In genomic region chr2:110675679-110676078, GRCh38 we compare ENCODE assay signal across 16 cellular contexts. TPM values are rescaled to one million over a fixed set of nuclear protein-coding genes. Genes with fewer than 3 reads are reported as not detected.
DNase-seq lines count a peak whose midpoint lies in the region; ATAC-seq and TF ChIP-seq lines count a peak whose summit lies in the region.
"Had no signal": no experiment of that assay in that cellular context is flagged by ENCODE, and none has a peak within 500 bp of the region (broad histone marks: within the 10 kb centered on the region; RNA-seq: fewer than 3 reads in every experiment).

No MANE protein-coding gene starts in this region.

- no peak overlapping the region for H3K9ac ChIP-seq in SK-N-SH
- H3K9ac ChIP-seq in H9 (ENCODE audit: extremely low read depth, insufficient read length, low read length) = no peak overlapping the region

- no peak overlapping the region for H2BK120ac ChIP-seq in H9 (ENCODE audit: low read depth, low read length, poor library complexity, severe bottlenecking)

- CTCF ChIA-PET in SK-N-SH (lab: Yijun Ruan, JAX) = interaction anchor here (1.4 kb wide), 1 partner anchor 80 kb away, joined by 5 read pairs; no protein-coding TSS in a partner anchor
- CTCF ChIA-PET in WTC11 (lab: Charles Lee) = interaction anchor here (2.2 kb wide), 1 partner anchor 79 kb away, joined by 16 read pairs; no protein-coding TSS in a partner anchor

- H4K5ac ChIP-seq in H9 (ENCODE audit: insufficient read length, low read depth, low read length) = no peak overlapping the region

- H3K79me1 ChIP-seq in H9 (ENCODE audit: insufficient read depth, low read depth, low read length, poor library complexity, severe bottlenecking) = peaks cover 15% of the 10 kb centered on the region

- H3K27me3 Mint-ChIP-seq in H9 (ENCODE audit: low read depth) = peaks cover 1% of the 10 kb centered on the region; the same call in 1 of the 2 replicates
- H3K27me3 Mint-ChIP-seq in WTC11 (ENCODE audit: low read depth) = peaks cover 21% of the 10 kb centered on the region
- peaks cover 4% of the 10 kb centered on the region for H3K27me3 Mint-ChIP-seq in nephron (ENCODE audit: low read depth)

- POLR2A ChIA-PET in SK-N-SH (lab: Yijun Ruan, JAX) (no interaction called here), WTC11 (lab: Charles Lee) (no interaction called here)

- H3K27me3 ChIP-seq in SK-N-SH (ENCODE audit: insufficient read depth) = no peaks in the 10 kb centered on the region
- no peaks in the 10 kb centered on the region for H3K27me3 ChIP-seq in H9 (ENCODE audit: insufficient read depth, low read length)

- no peak overlapping the region for H3K14ac ChIP-seq in H9 (ENCODE audit: insufficient read depth, low read length)

- H3K4ac ChIP-seq in H9 (ENCODE audit: low read depth, low read length) = no peak overlapping the region

- no peak overlapping the region for H3T11ph ChIP-seq in H9 (ENCODE audit: low read length)

- 92% methylated on average over 6 of the region's 6 CpGs for WGBS in SK-N-SH (ENCODE audit: low lambda C conversion rate)
- WGBS in H9 (ENCODE audit: extremely low coverage, insufficient read length, low lambda C conversion rate) = no CpG with 5 or more reads among the region's 6 CpGs

- H2AFZ ChIP-seq in SK-N-SH (ENCODE audit: low read depth) = peak overlapping the region; percentile 78; the same call in 1 of the 2 replicates
- no peak overlapping the region for H2AFZ ChIP-seq in H9 (ENCODE audit: low read length)

- H4K20me1 ChIP-seq in SK-N-SH (ENCODE audit: insufficient read depth) (no peaks in the 10 kb centered on the region; the same call in 1 of the 2 replicates), H9 (ENCODE audit: control insufficient read depth, insufficient read depth, insufficient read length) (no peaks in the 10 kb centered on the region)

- peak overlapping the region in 2 of 3 experiments; percentile 33 to 76; a peak in 2 of 7 replicates for H3K27ac Mint-ChIP-seq in H9
- H3K27ac Mint-ChIP-seq in WTC11 = no peak overlapping the region; the same call in 1 of the 2 replicates
- no peak overlapping the region for H3K27ac Mint-ChIP-seq in nephron

- H2BK5ac ChIP-seq in H9 (ENCODE audit: insufficient read length, low read length) = no peak overlapping the region

- H3K4me2 ChIP-seq in SK-N-SH (no peak overlapping the region; the same call in 1 of the 2 replicates), H9 (ENCODE audit: insufficient read depth, insufficient read length, low read length) (peak overlapping the region; percentile 14)

- no peak overlapping the region for H3K23ac ChIP-seq in H9 (ENCODE audit: insufficient read length, low read depth, low read length)

- H3K18ac ChIP-seq in H9 (ENCODE audit: insufficient read length, low read depth, low read length) = no peak overlapping the region

- H3K4me1 ChIP-seq in SK-N-SH (ENCODE audit: control insufficient read depth in 1 of 2, insufficient read depth in 2 of 2, low read depth in 1 of 2, low read length in 1 of 2) (peaks cover 6 to 16% of the 10 kb centered on the region in 2 experiments), H9 (ENCODE audit: insufficient read depth, low read length) (peaks cover 5% of the 10 kb centered on the region; the same call in 1 of the 2 replicates)

- H3K4me3 Mint-ChIP-seq in H9 (peak overlapping the region; percentile 52 to 76; a peak in 4 of 5 replicates), WTC11 (peak overlapping the region; percentile 69), nephron (peak overlapping the region; percentile 21 to 85 (median 84))

- H3K9me3 Mint-ChIP-seq in H9 (peaks cover 0 to 1% of the 10 kb centered on the region in 2 experiments; a peak in 2 of 5 replicates), WTC11 (no peaks in the 10 kb centered on the region), nephron (no peaks in the 10 kb centered on the region)

- no peak overlapping the region for H3K56ac ChIP-seq in H9 (ENCODE audit: insufficient read length, low read depth, low read length)

- H3K9me2 ChIP-seq in SK-N-SH = no peaks in the 10 kb centered on the region

- H3K4me3 ChIP-seq in SK-N-SH (ENCODE audit: low read depth in 2 of 2, low read length in 1 of 2) = no peak overlapping the region

- H3K27ac ChIP-seq in SK-N-SH (ENCODE audit: low read depth in 2 of 2, low read length in 1 of 2) = peak overlapping the region; percentile 0 to 69
- H3K27ac ChIP-seq in H9 (ENCODE audit: insufficient read length, low read depth, low read length) = no peak overlapping the region

- no peak overlapping the region for H2BK20ac ChIP-seq in H9 (ENCODE audit: low read depth, low read length, poor library complexity, severe bottlenecking)

- H3F3A ChIP-seq in SK-N-SH (replicated peaks; ENCODE audit: insufficient read depth) = peaks cover 20% of the 10 kb centered on the region

- H3K36me3 Mint-ChIP-seq in H9 (ENCODE audit: insufficient read depth in 1 of 3, low read depth in 3 of 3) (peaks cover 40 to 55% (median 50%) of the 10 kb centered on the region in 3 experiments), WTC11 (peaks cover 44% of the 10 kb centered on the region), nephron (ENCODE audit: low read depth) (peaks cover 8% of the 10 kb centered on the region)

- no peak overlapping the region for H4K91ac ChIP-seq in H9 (ENCODE audit: insufficient read length, low read depth, low read length)

- H3K79me2 ChIP-seq in SK-N-SH (ENCODE audit: insufficient read depth) = peaks cover 59% of the 10 kb centered on the region
- H3K79me2 ChIP-seq in H9 (ENCODE audit: insufficient read depth, low read length) = peaks cover 23% of the 10 kb centered on the region

- H4K8ac ChIP-seq in H9 (replicated peaks; ENCODE audit: insufficient read length, low read depth, low read length) = no peak overlapping the region

- no peaks in the 10 kb centered on the region for H3K9me3 ChIP-seq in SK-N-SH
- H3K9me3 ChIP-seq in H9 (ENCODE audit: control insufficient read depth, low read depth, low read length) = no peaks in the 10 kb centered on the region

- TF ChIP-seq RAD21 in SK-N-SH (IDR thresholded peaks at IDR 0.05; ENCODE audit: low read length) = no peak

- H3K4me1 Mint-ChIP-seq in H9 (peaks cover 43 to 46% of the 10 kb centered on the region in 2 experiments), WTC11 (peaks cover 44% of the 10 kb centered on the region), nephron (peaks cover 36% of the 10 kb centered on the region)

- H3K23me2 ChIP-seq in H9 (ENCODE audit: insufficient read length, low read depth, low read length, poor library complexity, severe bottlenecking) = peaks cover 7% of the 10 kb centered on the region

- TF ChIP-seq CTCF in SK-N-SH (IDR thresholded peaks at IDR 0.05) (no peak), H9 (conservative IDR thresholded peaks at IDR 0.05) (no peak), WTC11 (IDR thresholded peaks at IDR 0.05) (no peak), nephron (IDR thresholded peaks at IDR 0.05; ENCODE audit: unreplicated experiment in 3 of 3) (no peak)

- peaks cover 12 to 20% of the 10 kb centered on the region in 2 experiments for H3K36me3 ChIP-seq in SK-N-SH (replicated peaks in 1 of 2; ENCODE audit: control insufficient read depth in 1 of 2, insufficient read depth in 2 of 2, low read length in 1 of 2)

- no peak overlapping the region for H2BK12ac ChIP-seq in H9 (ENCODE audit: insufficient read length, low read depth, low read length)

- TF ChIP-seq EP300 in SK-N-SH (IDR thresholded peaks at IDR 0.05; ENCODE audit: borderline replicate concordance in 1 of 2, low read depth in 1 of 2, low read length in 1 of 2) = no peak

- intact Hi-C loops in left colon (cut with DNase I, micrococcal nuclease) = no loop called here

- DNase-seq in SK-N-SH (no peak), H9 (no peak), WTC11 (ENCODE audit: low spot score) (no peak), NCI-H345 (lab: John Stamatoyannopoulos, UW) (no peak), left colon (no peak)
- DNase-seq: 8988T; amniotic stem cell; naive thymus-derived CD4-positive, alpha-beta T cell; NCI-H446 treated with DMSO at 0.1 percent for 48 hours; stimulated activated CD4-positive, alpha-beta T cell treated with anti-CD3 and anti-CD28 coated beads, Interleukin-12 subunit alpha, Interleukin-12 subunit beta, amount 100 ng/mL, for 4 hours had no signal

- H2AK5ac ChIP-seq in H9 (ENCODE audit: insufficient read length, low read length) = no peak overlapping the region

- no peak overlapping the region for H2BK15ac ChIP-seq in H9 (ENCODE audit: low read depth, low read length)

- ATAC-seq in SK-N-SH treated with all-trans-retinoic acid at 6 μM for 48 hours = no peak
- no peak for ATAC-seq in WTC11
- no peak for ATAC-seq in HG02571 (IDR thresholded peaks at IDR 0.05; ENCODE audit: unreplicated experiment)
- no peak for ATAC-seq in left colon

TF ChIP-seq in SK-N-SH, 30 proteins besides CTCF, POLR2A, EP300 and RAD21:
- no peak for TF ChIP-seq MAX (IDR thresholded peaks at IDR 0.05; ENCODE audit: low read depth)
- no peak for TF ChIP-seq GATA2 (CRISPR knock-in tag; IDR thresholded peaks at IDR 0.05)
- no peak for TF ChIP-seq EZH2phosphoT487 (IDR thresholded peaks at IDR 0.05; ENCODE audit: borderline replicate concordance, low read depth)

TF ChIP-seq in SK-N-SH treated with all-trans-retinoic acid at 6 μM for 48 hours, 23 proteins besides CTCF, POLR2A, EP300 and RAD21 (continues in another document):
- no peak for TF ChIP-seq RARB (CRISPR knock-in tag; IDR thresholded peaks at IDR 0.05)
- TF ChIP-seq ZFP3 (CRISPR knock-in tag; IDR thresholded peaks at IDR 0.05) = no peak

TF ChIP-seq in WTC11, 78 proteins besides CTCF, POLR2A, EP300 and RAD21 (continues in another document):
- TF ChIP-seq SOX15 (CRISPR knock-in tag; IDR thresholded peaks at IDR 0.05) (no peak), ZNF396 (CRISPR knock-in tag; IDR thresholded peaks at IDR 0.05; ENCODE audit: borderline replicate concordance) (no peak), ZBTB21 (CRISPR knock-in tag; IDR thresholded peaks at IDR 0.05; ENCODE audit: borderline replicate concordance) (no peak), GTF2I (CRISPR knock-in tag; conservative IDR thresholded peaks at IDR 0.05) (no peak), SMAD3 (CRISPR knock-in tag; IDR thresholded peaks at IDR 0.05; ENCODE audit: borderline replicate concordance) (no peak), RORB (CRISPR knock-in tag; IDR thresholded peaks at IDR 0.05) (no peak), TCF7 (CRISPR knock-in tag; IDR thresholded peaks at IDR 0.05; ENCODE audit: low read depth) (no peak), RELA (CRISPR knock-in tag; IDR thresholded peaks at IDR 0.05; ENCODE audit: borderline replicate concordance) (no peak), CREB1 (CRISPR knock-in tag; IDR thresholded peaks at IDR 0.05) (no peak), JUN (CRISPR knock-in tag; IDR thresholded peaks at IDR 0.05) (no peak)

RNA-seq across cellular contexts. Expression of gene BUB1, which starts 2.2 kb away (rescaled TPM):
- 9.0 and 10.9 TPM in 2 replicates for polyA plus RNA-seq in SK-N-SH (2012; rRNA removed)
- polyA plus RNA-seq in SK-N-SH (2012; cell fraction: cytosol; rRNA removed) = 10.9 and 11.8 TPM in 2 replicates
- 7.4 and 14.8 TPM in 2 replicates for polyA plus RNA-seq in SK-N-SH (2012; cell fraction: nucleus; rRNA removed)
- 129 and 144 TPM in 2 replicates for total RNA-seq in H9 (2021)
- 115 to 118 TPM (median 116 TPM) in 3 replicates for total RNA-seq in WTC11 (2021)
- 1 to 10 TPM; 3.8 to 9.2 TPM for total RNA-seq in left colon

RNA-seq across cellular contexts. Expression of gene ACOXL, which starts 56.7 kb away (rescaled TPM):
- polyA plus RNA-seq in SK-N-SH (2012; rRNA removed) = not detected in 2 replicates
- polyA plus RNA-seq in SK-N-SH (2012; cell fraction: cytosol; rRNA removed) = not detected in 2 replicates
- polyA plus RNA-seq in SK-N-SH (2012; cell fraction: nucleus; rRNA removed) = not detected in 2 replicates
- total RNA-seq in H9 (2021) (33.3 and 37.6 TPM in 2 replicates), WTC11 (2021) (14.6 to 15.8 TPM (median 14.9 TPM) in 3 replicates), left colon (under 1 TPM; 0.42 to 0.82 TPM)
- total RNA-seq: Daoy, LHCN-M2, SK-MEL-5 had no signal
- polyA plus RNA-seq: naive thymus-derived CD4-positive, alpha-beta T cell had no signal

Comparison
In these comparisons a context has a peak if more than half of its experiments do, and no peak if none do; other contexts are left out.
1. H3K27ac Mint-ChIP-seq: peak in H9 (2 of 3); none in WTC11 (single experiment) and nephron (0 of 3).
2. RNA of gene BUB1, which starts 2.2 kb away (total RNA-seq): 129 to 144 TPM in H9 and 115 to 118 TPM in WTC11; 3.8 to 9.2 TPM in left colon; every median in the first group is over 10 times any median in the second.
3. Peak in every context shown above with its lines, with median percentiles within 50 percentile points of each other: H3K4me3 Mint-ChIP-seq.